In genomic region chr1:24929091-24929875, GRCh38 we compare ENCODE assay signal across 8 cellular contexts. TPM values are rescaled to one million over a fixed set of nuclear protein-coding genes. Genes with fewer than 3 reads are reported as not detected.
DNase-seq lines count a peak whose midpoint lies in the region; ATAC-seq and TF ChIP-seq lines count a peak whose summit lies in the region.

No MANE protein-coding gene starts in this region.

- no peaks in the 10 kb centered on the region for H3K36me3 ChIP-seq in breast epithelium
- H3K36me3 ChIP-seq in neutrophil = no peaks in the 10 kb centered on the region

- CTCF ChIA-PET in MCF 10A (lab: Yijun Ruan, JAX) = interaction anchor here (0.6 kb wide), 1 partner anchor 193 kb away, joined by 3 read pairs; no protein-coding TSS in a partner anchor
- CTCF ChIA-PET in activated B cell treated with CpG ODN at 0.5 μM for 24 hours (lab: Charles Lee) = interaction anchor here (0.5 to 9.8 kb wide), 8 partner anchors 34 to 981 kb away, joined by 3 to 195 read pairs (median 6); no protein-coding TSS in a partner anchor

- H3K4me3 ChIP-seq in breast epithelium (peak overlapping the region; percentile 31 to 80 (median 62)), neutrophil (ENCODE audit: low read depth in 1 of 2, low read length in 1 of 2) (peak overlapping the region; percentile 74 to 78)

- no peaks in the 10 kb centered on the region for H3K9me3 Mint-ChIP-seq in MCF 10A (ENCODE audit: unreplicated experiment)
- no peaks in the 10 kb centered on the region for H3K9me3 Mint-ChIP-seq in activated B cell treated with CpG ODN at 0.5 μM for 24 hours

- H3K27me3 Mint-ChIP-seq in MCF 10A (ENCODE audit: insufficient read depth, unreplicated experiment) = peaks cover 35% of the 10 kb centered on the region
- no peaks in the 10 kb centered on the region for H3K27me3 Mint-ChIP-seq in activated B cell treated with CpG ODN at 0.5 μM for 24 hours

- TF ChIP-seq POLR2A in breast epithelium (IDR thresholded peaks at IDR 0.05) = no peak

- DNase-seq in breast epithelium (ENCODE audit: low spot score in 2 of 2) (no peak), MCF 10A (ENCODE audit: unreplicated experiment) (no peak), activated B cell treated with CpG ODN at 0.5 μM for 24 hours (peak; percentile 66), SIG-M5 treated with dmso at 0.1 percent for 504 hours (lab: John Stamatoyannopoulos, UW; ENCODE audit: unreplicated experiment) (no peak), pons (ENCODE audit: low spot score) (no peak)
- peak; percentile 50 for DNase-seq in effector CD4-positive, alpha-beta T cell

- H3K27me3 ChIP-seq in breast epithelium (peaks cover 6 to 83% of the 10 kb centered on the region in 2 donors), neutrophil (peaks cover 14% of the 10 kb centered on the region)

- H3K9me3 ChIP-seq in breast epithelium = no peaks in the 10 kb centered on the region
- no peaks in the 10 kb centered on the region for H3K9me3 ChIP-seq in neutrophil

- no peaks in the 10 kb centered on the region for H3K36me3 Mint-ChIP-seq in MCF 10A (ENCODE audit: insufficient read depth, unreplicated experiment)
- H3K36me3 Mint-ChIP-seq in activated B cell treated with CpG ODN at 0.5 μM for 24 hours (ENCODE audit: low read depth) = peaks cover 45% of the 10 kb centered on the region

- H3K27ac ChIP-seq in breast epithelium (peak overlapping the region; percentile 71 to 86), neutrophil (peak overlapping the region; percentile 81)

- ATAC-seq in HG03442 (IDR thresholded peaks at IDR 0.05; ENCODE audit: unreplicated experiment) = peak; percentile 6
- peak; percentile 3 for ATAC-seq in activated B cell treated with CpG ODN at 0.5 μM for 24 hours (ENCODE audit: low read depth)

- TF ChIP-seq CTCF in breast epithelium (IDR thresholded peaks at IDR 0.05) = no peak
- no peak for TF ChIP-seq CTCF in MCF 10A (IDR thresholded peaks at IDR 0.05; ENCODE audit: unreplicated experiment)
- TF ChIP-seq CTCF in activated B cell treated with CpG ODN at 0.5 μM for 24 hours (IDR thresholded peaks at IDR 0.05) = no peak
- no peak for TF ChIP-seq CTCF in neutrophil (IDR thresholded peaks at IDR 0.05)

- no TSS peak for BruUV-seq in MCF 10A (replicated peaks; lab: Mats Ljungman, UMichigan)

- no peak overlapping the region for H3K4me3 Mint-ChIP-seq in MCF 10A (ENCODE audit: unreplicated experiment)
- H3K4me3 Mint-ChIP-seq in activated B cell treated with CpG ODN at 0.5 μM for 24 hours = peak overlapping the region; percentile 98

- H3K4me1 ChIP-seq in breast epithelium (no peaks in the 10 kb centered on the region), neutrophil (ENCODE audit: control insufficient read depth in 1 of 2, insufficient read depth in 1 of 2, low read depth in 1 of 2, low read length in 1 of 2) (peaks cover 35 to 37% of the 10 kb centered on the region in 2 experiments)

- POLR2A ChIA-PET in MCF 10A (lab: Yijun Ruan, JAX) (no interaction called here), activated B cell treated with CpG ODN at 0.5 μM for 24 hours (lab: Charles Lee) (interaction anchor here (0.6 to 15.6 kb wide), 33 partner anchors 8 to 1389 kb away, joined by 3 to 385 read pairs (median 7); partner anchors contain the start of genes CLIC4, RSRP1 and SYF2)

- no peaks in the 10 kb centered on the region for H3K4me1 Mint-ChIP-seq in MCF 10A (ENCODE audit: insufficient read depth, unreplicated experiment)
- H3K4me1 Mint-ChIP-seq in activated B cell treated with CpG ODN at 0.5 μM for 24 hours = peaks cover 73% of the 10 kb centered on the region

- intact Hi-C loops in breast epithelium (cut with DNase I; ENCODE audit: low total_unique reads) (no loop called here), MCF 10A (cut with micrococcal nuclease) (no loop called here), activated B cell treated with CpG ODN at 0.5 μM for 24 hours (cut with micrococcal nuclease) (loop anchor here (2.0 to 10.0 kb wide), 6 partner anchors 30 to 734 kb away; partner anchors contain the start of genes RCAN3, SRRM1 and SYF2)

- no peak overlapping the region for H3K27ac Mint-ChIP-seq in MCF 10A (ENCODE audit: low read depth, unreplicated experiment)
- H3K27ac Mint-ChIP-seq in activated B cell treated with CpG ODN at 0.5 μM for 24 hours = peak overlapping the region; percentile 96

RNA-seq across cellular contexts. Expression of gene RUNX3, which starts 0.8 kb away (rescaled TPM):
- total RNA-seq in breast epithelium (1 to 10 TPM; 1.9 to 9.1 (median 5.6) TPM), MCF 10A (2022) (not detected in 2 replicates), activated B cell treated with CpG ODN at 0.5 μM for 24 hours (141 and 153 TPM in 2 replicates)

Comparison
In these comparisons a context has a peak if more than half of its experiments do, and no peak if none do; other contexts are left out.
1. DNase-seq: peak in activated B cell treated with CpG ODN at 0.5 μM for 24 hours (single experiment) and effector CD4-positive, alpha-beta T cell (single experiment); none in breast epithelium (0 of 2), MCF 10A (single experiment), SIG-M5 treated with dmso at 0.1 percent for 504 hours (single experiment) and pons (single experiment).
2. RNA of gene RUNX3, which starts 0.8 kb away (total RNA-seq): 141 to 153 TPM in activated B cell treated with CpG ODN at 0.5 μM for 24 hours; 1.9 to 9.1 TPM in breast epithelium and not detected in MCF 10A; every median in the first group is over 10 times any median in the second.